In genomic region chr14:53152909-53153701, GRCh38 we compare ENCODE assay signal across 8 cellular contexts. TPM values are rescaled to one million over a fixed set of nuclear protein-coding genes. Genes with fewer than 3 reads are reported as not detected.
DNase-seq lines count a peak whose midpoint lies in the region; ATAC-seq and TF ChIP-seq lines count a peak whose summit lies in the region.

DDHD1 (minus strand) TSS chr14:53153323; CDS start chr14:53153098, 225 bp downstream.

- DNase-seq in CD8-positive, alpha-beta T cell = peak; percentile 73 to 91 (median 82)
- peak; percentile 77 for DNase-seq in HK-2 (ENCODE audit: unreplicated experiment)
- DNase-seq in NOMO-1 treated with dmso at 0.1 percent for 144 hours (lab: John Stamatoyannopoulos, UW; ENCODE audit: unreplicated experiment) = peak; percentile 62
- DNase-seq in activated CD8-positive, alpha-beta memory T cell treated with anti-CD3 and anti-CD28 coated beads, Interleukin-2, amount 50 U/mL, for 1 hour (ENCODE audit: extremely low read depth) = peak; percentile 30
- DNase-seq in mesothelial cell of epicardium (ENCODE audit: low spot score in 2 of 2, unreplicated experiment in 2 of 2) = peak; percentile 61 to 77
- peak; percentile 73 to 76 for DNase-seq in stimulated activated CD8-positive, alpha-beta memory T cell treated with anti-CD3 and anti-CD28 coated beads, Interleukin-2, amount 100 ng/mL, for 1 hour (ENCODE audit: low read depth in 2 of 2)

- peaks cover 33% of the 10 kb centered on the region for H3K4me1 ChIP-seq in CD8-positive, alpha-beta T cell (ENCODE audit: insufficient read depth, low read length)

- no peaks in the 10 kb centered on the region for H3K9me3 ChIP-seq in CD8-positive, alpha-beta T cell (ENCODE audit: low read length)

- no peaks in the 10 kb centered on the region for H3K36me3 ChIP-seq in CD8-positive, alpha-beta T cell (ENCODE audit: insufficient read depth, low read length)

- in situ Hi-C loops in endometrial microvascular endothelial cells (cut with HindIII; ENCODE audit: inconsistent ontology term, low pct_unique_long_range_greater_than_20kb, low sequenced_read_pairs) = no loop called here

- intact Hi-C loops in CD8-positive, alpha-beta T cell (cut with DNase I, micrococcal nuclease) = loop anchor here (1.0 to 10.0 kb wide), 16 partner anchors 44 to 1501 kb away; partner anchors contain the start of genes FRMD6 (in 2 of the 2), GPR137C (in 2 of the 2), TXNDC16 (in 2 of the 2) and GNPNAT1 (in 1 of the 2)

- H3K27me3 Mint-ChIP-seq in CD8-positive, alpha-beta T cell (ENCODE audit: low read depth) = no peaks in the 10 kb centered on the region
- H3K27me3 Mint-ChIP-seq in mesothelial cell of epicardium (ENCODE audit: low read depth) = no peaks in the 10 kb centered on the region

- CTCF ChIA-PET in CD8-positive, alpha-beta T cell (lab: Charles Lee) = interaction anchor here (0.7 to 2.6 kb wide), 4 partner anchors 16 to 98 kb away, joined by 3 to 16 read pairs (median 8); no protein-coding TSS in a partner anchor

- H3K4me1 Mint-ChIP-seq in CD8-positive, alpha-beta T cell (ENCODE audit: low read depth) = peaks cover 49% of the 10 kb centered on the region
- peaks cover 27% of the 10 kb centered on the region for H3K4me1 Mint-ChIP-seq in mesothelial cell of epicardium

- H3K4me3 ChIP-seq in CD8-positive, alpha-beta T cell (ENCODE audit: low read depth, low read length) = peak within 1 kb of the TSS; percentile 86

- peak; percentile 85 for ATAC-seq in CD8-positive, alpha-beta T cell
- peak; percentile 66 for ATAC-seq in GM19438 (IDR thresholded peaks at IDR 0.05; ENCODE audit: low read depth, unreplicated experiment)

- H3K36me3 Mint-ChIP-seq in CD8-positive, alpha-beta T cell = peaks cover 14% of the 10 kb centered on the region
- H3K36me3 Mint-ChIP-seq in mesothelial cell of epicardium = no peaks in the 10 kb centered on the region

- H3K27ac Mint-ChIP-seq in CD8-positive, alpha-beta T cell = peak within 1 kb of the TSS; percentile 99
- H3K27ac Mint-ChIP-seq in mesothelial cell of epicardium = peak within 1 kb of the TSS; percentile 94

- H3K4me3 Mint-ChIP-seq in CD8-positive, alpha-beta T cell = peak within 1 kb of the TSS; percentile 99
- peak within 1 kb of the TSS; percentile 94 for H3K4me3 Mint-ChIP-seq in mesothelial cell of epicardium

- H3K9me3 Mint-ChIP-seq in CD8-positive, alpha-beta T cell = no peaks in the 10 kb centered on the region
- no peaks in the 10 kb centered on the region for H3K9me3 Mint-ChIP-seq in mesothelial cell of epicardium

- POLR2A ChIA-PET in CD8-positive, alpha-beta T cell (lab: Charles Lee) = interaction anchor here (0.8 to 5.4 kb wide), 22 partner anchors 9 to 866 kb away, joined by 3 to 73 read pairs (median 4); partner anchors contain the start of genes ERO1A, GPR137C and TXNDC16

- no peak for TF ChIP-seq CTCF in CD8-positive, alpha-beta T cell (IDR thresholded peaks at IDR 0.05)
- TF ChIP-seq CTCF in mesothelial cell of epicardium (IDR thresholded peaks at IDR 0.05; ENCODE audit: unreplicated experiment) = no peak

- no peaks in the 10 kb centered on the region for H3K27me3 ChIP-seq in CD8-positive, alpha-beta T cell (ENCODE audit: insufficient read depth, low read length)

- H3K27ac ChIP-seq in CD8-positive, alpha-beta T cell (ENCODE audit: low read depth, low read length) = peak within 1 kb of the TSS; percentile 77

RNA-seq across cellular contexts. Expression of gene DDHD1, which starts in this region (rescaled TPM):
- 10 to 100 TPM; 40.1 to 44.3 TPM for total RNA-seq in CD8-positive, alpha-beta T cell
- 11.2 TPM for total RNA-seq in endometrial microvascular endothelial cells (ENCODE audit: inconsistent ontology term)
- 23.2 to 24.3 TPM (median 23.4 TPM) in 3 replicates for total RNA-seq in mesothelial cell of epicardium

Comparison
In these comparisons a context has a peak if more than half of its experiments do, and no peak if none do; other contexts are left out.
1. Peak in every context shown above with its lines: DNase-seq, ATAC-seq, H3K4me3 ChIP-seq and H3K27ac ChIP-seq.
2. DNase-seq: peak in every context shown above with its lines; median percentile 82 in CD8-positive, alpha-beta T cell; 77 in HK-2; 74 in stimulated activated CD8-positive, alpha-beta memory T cell treated with anti-CD3 and anti-CD28 coated beads, Interleukin-2, amount 100 ng/mL, for 1 hour; 69 in mesothelial cell of epicardium; 62 in NOMO-1 treated with dmso at 0.1 percent for 144 hours; 30 in activated CD8-positive, alpha-beta memory T cell treated with anti-CD3 and anti-CD28 coated beads, Interleukin-2, amount 50 U/mL, for 1 hour.